Comparison of ENCODE assay signal across 9 cellular contexts in the genomic region with DNA sequence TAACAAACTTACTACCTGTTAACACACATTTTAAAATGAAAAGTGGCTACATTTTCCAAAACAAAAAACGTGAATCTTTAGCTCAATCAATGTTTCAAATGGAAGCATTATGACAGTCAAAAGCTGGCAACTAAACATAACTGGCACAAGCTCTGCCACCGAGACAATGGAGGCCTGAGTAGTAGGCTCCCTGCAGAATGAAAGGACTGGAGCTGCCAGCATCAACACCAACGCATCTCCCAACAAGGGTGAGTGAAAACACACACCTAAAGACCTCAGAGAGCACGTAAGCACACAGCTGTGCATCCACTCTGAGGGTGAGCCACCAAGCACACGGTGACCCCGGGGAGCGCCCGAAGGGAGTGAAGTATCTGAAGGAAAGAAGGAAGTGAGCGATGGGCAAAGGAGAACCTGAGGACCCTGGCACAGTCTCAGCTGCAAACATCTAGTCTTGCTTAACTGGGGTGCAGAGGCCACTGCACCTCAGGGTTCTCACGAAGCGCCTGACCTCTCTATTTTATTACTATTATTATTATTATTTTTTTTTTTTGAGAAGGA. TPM values are rescaled to one million over a fixed set of nuclear protein-coding genes. Genes with fewer than 3 reads are reported as not detected.
DNase-seq lines count a peak whose midpoint lies in the region; ATAC-seq and TF ChIP-seq lines count a peak whose summit lies in the region.
"Had no signal": no experiment of that assay in that cellular context is flagged by ENCODE, and none has a peak within 500 bp of the region (broad histone marks: within the 10 kb centered on the region; RNA-seq: fewer than 3 reads in every experiment).

No MANE protein-coding gene starts in this region.

- 92 to 96% methylated on average over 6 to 11 of the region's 11 CpGs for WGBS in endodermal cell (ENCODE audit: insufficient coverage in 1 of 2, insufficient read length in 1 of 2), 2 experiments
- WGBS in esophagus squamous epithelium, 2 donors = 76 to 83% methylated on average over 11 of the region's 11 CpGs

- H3K4me3 Mint-ChIP-seq in T-helper 1 cell treated with Interleukin-12 subunit alpha and Interleukin-12 subunit beta and Interleukin-4 antibody, amounts not matched to agents 30 μg/mL and 1 μg/mL, for 36 hours = peak overlapping the region; percentile 99
- peak overlapping the region; percentile 87 for H3K4me3 Mint-ChIP-seq in endodermal cell

- no peak overlapping the region; the same call in 1 of the 2 replicates for H3K4me2 ChIP-seq in PC-9

- H3K79me2 ChIP-seq in PC-9 (ENCODE audit: low read depth) = peaks cover 31% of the 10 kb centered on the region

- no peak overlapping the region for H2AFZ ChIP-seq in PC-9

- peaks cover 9% of the 10 kb centered on the region; the same call in 1 of the 2 replicates for H3K36me3 ChIP-seq in PC-9 (ENCODE audit: low read depth)
- H3K36me3 ChIP-seq in endodermal cell (ENCODE audit: control insufficient read depth, insufficient read depth, low read length) = peaks cover 37% of the 10 kb centered on the region
- peaks cover 0 to 26% of the 10 kb centered on the region in 2 donors for H3K36me3 ChIP-seq in gastrocnemius medialis
- H3K36me3 ChIP-seq in esophagus squamous epithelium = peaks cover 7 to 48% (median 15%) of the 10 kb centered on the region in 3 donors

- no peaks in the 10 kb centered on the region for H3K9me3 ChIP-seq in PC-9 (ENCODE audit: insufficient read depth, low read depth)
- H3K9me3 ChIP-seq in endodermal cell (ENCODE audit: control insufficient read depth, low read length) = no peaks in the 10 kb centered on the region
- no peaks in the 10 kb centered on the region for H3K9me3 ChIP-seq in gastrocnemius medialis
- H3K9me3 ChIP-seq in esophagus squamous epithelium = no peaks in the 10 kb centered on the region
- H3K9me3 ChIP-seq: adrenal gland had no signal

- BruUV-seq in PC-9 (replicated peaks; lab: Mats Ljungman, UMichigan) = no TSS peak

- peaks cover 51% of the 10 kb centered on the region for H3F3A ChIP-seq in PC-9 (ENCODE audit: insufficient read depth, low read depth)

- DNase-seq in T-helper 1 cell (no peak), PC-9 (no peak), endodermal cell (no peak), gastrocnemius medialis (no peak), NCI-H748 treated with DMSO at 0.1 percent for 48 hours (lab: John Stamatoyannopoulos, UW) (no peak), esophagus squamous epithelium (lab: John Stamatoyannopoulos, UW) (no peak)

- H3K4me3 ChIP-seq in PC-9 (0 out of 2 replicates have a peak overlapping the region, but pooled peaks have one; percentile 61), endodermal cell (ENCODE audit: low read length) (no peak overlapping the region), gastrocnemius medialis (no peak overlapping the region), esophagus squamous epithelium (no peak overlapping the region)

- TF ChIP-seq CTCF in PC-9 (conservative IDR thresholded peaks at IDR 0.05) (no peak), endodermal cell (conservative IDR thresholded peaks at IDR 0.05) (no peak), gastrocnemius medialis (IDR thresholded peaks at IDR 0.05 in 4 of 5, conservative IDR thresholded peaks at IDR 0.05 in 1 of 5) (no peak), esophagus squamous epithelium (IDR thresholded peaks at IDR 0.05) (no peak)

- H3K9me3 Mint-ChIP-seq in T-helper 1 cell treated with Interleukin-12 subunit alpha and Interleukin-12 subunit beta and Interleukin-4 antibody, amounts not matched to agents 30 μg/mL and 1 μg/mL, for 36 hours = no peaks in the 10 kb centered on the region
- H3K9me3 Mint-ChIP-seq in endodermal cell = peaks cover 1% of the 10 kb centered on the region

- H3K4me1 ChIP-seq in PC-9 (replicated peaks; ENCODE audit: insufficient read depth) (peaks cover 20% of the 10 kb centered on the region), endodermal cell (ENCODE audit: control insufficient read depth, insufficient read depth, low read length) (peaks cover 13% of the 10 kb centered on the region), gastrocnemius medialis (peaks cover 22 to 28% of the 10 kb centered on the region in 2 donors), esophagus squamous epithelium (peaks cover 25 to 52% (median 31%) of the 10 kb centered on the region in 3 donors)

- POLR2A ChIA-PET in PC-9 (lab: Charles Lee; ENCODE audit: unreplicated experiment) = no interaction called here

- H3K27ac Mint-ChIP-seq in T-helper 1 cell treated with Interleukin-12 subunit alpha and Interleukin-12 subunit beta and Interleukin-4 antibody, amounts not matched to agents 30 μg/mL and 1 μg/mL, for 36 hours = peak overlapping the region; percentile 70
- H3K27ac Mint-ChIP-seq in endodermal cell = no peak overlapping the region

- TF ChIP-seq POLR2A in gastrocnemius medialis (IDR thresholded peaks at IDR 0.05) = no peak
- no peak for TF ChIP-seq POLR2A in esophagus squamous epithelium (IDR thresholded peaks at IDR 0.05)

- intact Hi-C loops in PC-9 (cut with micrococcal nuclease; ENCODE audit: unreplicated experiment) = loop anchor here (5.0 kb wide), 3 partner anchors 321 to 491 kb away; no protein-coding TSS in a partner anchor
- intact Hi-C loops in gastrocnemius medialis (cut with DNase I; ENCODE audit: low total_unique reads) = loop anchor here (5.0 to 10.0 kb wide), 2 partner anchors 196 to 504 kb away; partner anchors contain the start of gene OGFR
- intact Hi-C loops in esophagus squamous epithelium (cut with DNase I) = loop anchor here (5.0 kb wide), 1 partner anchor 81 kb away; no protein-coding TSS in a partner anchor

- no peaks in the 10 kb centered on the region for H3K27me3 ChIP-seq in PC-9 (ENCODE audit: insufficient read depth, low read depth)
- H3K27me3 ChIP-seq in endodermal cell (ENCODE audit: control insufficient read depth, insufficient read depth, low read length, poor library complexity, severe bottlenecking) = no peaks in the 10 kb centered on the region
- no peaks in the 10 kb centered on the region for H3K27me3 ChIP-seq in gastrocnemius medialis
- no peaks in the 10 kb centered on the region for H3K27me3 ChIP-seq in esophagus squamous epithelium
- H3K27me3 ChIP-seq: adrenal gland had no signal

- H3K27me3 Mint-ChIP-seq in T-helper 1 cell treated with Interleukin-12 subunit alpha and Interleukin-12 subunit beta and Interleukin-4 antibody, amounts not matched to agents 30 μg/mL and 1 μg/mL, for 36 hours (ENCODE audit: low read depth) = no peaks in the 10 kb centered on the region
- no peaks in the 10 kb centered on the region for H3K27me3 Mint-ChIP-seq in endodermal cell (ENCODE audit: insufficient read depth)

- in situ Hi-C loops in gastrocnemius medialis (cut with MboI; ENCODE audit: low sequenced_read_pairs in 4 of 4) = loop anchor here in 1 of 4 donors (10.0 kb wide), 1 partner anchor 84 kb away; the partner anchor contains the start of gene RPS21

- H3K4me1 Mint-ChIP-seq in T-helper 1 cell treated with Interleukin-12 subunit alpha and Interleukin-12 subunit beta and Interleukin-4 antibody, amounts not matched to agents 30 μg/mL and 1 μg/mL, for 36 hours (ENCODE audit: low read depth) = peaks cover 18% of the 10 kb centered on the region
- peaks cover 14% of the 10 kb centered on the region for H3K4me1 Mint-ChIP-seq in endodermal cell

- H3K9me2 ChIP-seq in PC-9 (ENCODE audit: insufficient read depth) = no peaks in the 10 kb centered on the region

- H4K20me1 ChIP-seq in PC-9 (ENCODE audit: insufficient read depth) = peaks cover 29% of the 10 kb centered on the region

- CTCF ChIA-PET in PC-9 (lab: Charles Lee) = interaction anchor here (0.6 to 0.9 kb wide), 3 partner anchors 199 to 290 kb away, joined by 3 to 5 read pairs (median 3); no protein-coding TSS in a partner anchor

- no peak overlapping the region for H3K9ac ChIP-seq in endodermal cell (ENCODE audit: extremely low read depth, low read length, poor library complexity, severe bottlenecking)

- ATAC-seq in gastrocnemius medialis (no peak), GM18858 (IDR thresholded peaks at IDR 0.05; ENCODE audit: unreplicated experiment) (no peak)

- H3K27ac ChIP-seq in PC-9 = no peak overlapping the region
- H3K27ac ChIP-seq in endodermal cell (ENCODE audit: low read depth, low read length) = no peak overlapping the region
- peak overlapping the region; percentile 90 to 100 (median 98) for H3K27ac ChIP-seq in gastrocnemius medialis
- H3K27ac ChIP-seq in esophagus squamous epithelium = peak overlapping the region in 2 of 4 donors; percentile 99 to 100

- H3K36me3 Mint-ChIP-seq in T-helper 1 cell treated with Interleukin-12 subunit alpha and Interleukin-12 subunit beta and Interleukin-4 antibody, amounts not matched to agents 30 μg/mL and 1 μg/mL, for 36 hours (ENCODE audit: low read depth) = peaks cover 14% of the 10 kb centered on the region
- H3K36me3 Mint-ChIP-seq in endodermal cell (ENCODE audit: low read depth) = peaks cover 21% of the 10 kb centered on the region

RNA-seq across cellular contexts. Expression of gene ADRM1, which starts 1.6 kb away (rescaled TPM):
- 172 and 173 TPM in 2 replicates for total RNA-seq in PC-9 (2021)
- 100 to 1,000 TPM; 105 to 106 TPM for total RNA-seq in endodermal cell
- polyA plus RNA-seq in endodermal cell (2013, experiment 1 of 2) = 77.9 TPM
- 81.6 TPM for polyA plus RNA-seq in endodermal cell (2013, experiment 2 of 2)
- 100 to 1,000 TPM; 389 to 644 (median 611) TPM for total RNA-seq in gastrocnemius medialis
- 100 to 1,000 TPM; 126 to 173 (median 133) TPM for total RNA-seq in esophagus squamous epithelium

Comparison
In these comparisons a context has a peak if more than half of its experiments do, and no peak if none do; other contexts are left out.
1. H3K27ac ChIP-seq: peak in gastrocnemius medialis (4 of 4); none in PC-9 (single experiment) and endodermal cell (single experiment).